In the genomic region with DNA sequence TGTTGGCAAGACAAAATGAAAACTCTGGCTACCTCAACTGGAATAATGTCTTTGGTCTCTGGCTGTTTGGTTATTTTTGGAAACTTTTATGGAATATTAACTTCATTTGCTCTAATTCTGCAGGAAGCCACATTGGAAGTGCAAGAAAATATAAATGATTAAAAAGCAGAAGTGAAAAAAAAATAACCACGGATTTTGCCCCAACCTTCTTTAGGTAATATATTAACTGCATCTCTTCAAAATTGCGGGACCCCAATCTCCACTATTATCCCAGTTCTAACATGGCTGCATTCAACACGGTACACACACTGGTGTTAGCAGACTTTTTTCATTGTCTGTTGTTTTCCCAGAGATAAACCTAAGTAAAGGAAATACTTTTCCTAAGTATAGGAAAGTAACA, we compare ENCODE assay signal across 1 cellular context.
TF ChIP-seq lines count a peak whose summit lies in the region.

No MANE protein-coding gene starts in this region.

TF ChIP-seq in SK-N-SH, 30 proteins besides CTCF, POLR2A, EP300 and RAD21 (continued from another document):
- no peak for TF ChIP-seq RFX5 (IDR thresholded peaks at IDR 0.05; ENCODE audit: low read length)
- TF ChIP-seq MXI1 (IDR thresholded peaks at IDR 0.05; ENCODE audit: low read depth, low read length): no peak
- TF ChIP-seq, protein P1, sequence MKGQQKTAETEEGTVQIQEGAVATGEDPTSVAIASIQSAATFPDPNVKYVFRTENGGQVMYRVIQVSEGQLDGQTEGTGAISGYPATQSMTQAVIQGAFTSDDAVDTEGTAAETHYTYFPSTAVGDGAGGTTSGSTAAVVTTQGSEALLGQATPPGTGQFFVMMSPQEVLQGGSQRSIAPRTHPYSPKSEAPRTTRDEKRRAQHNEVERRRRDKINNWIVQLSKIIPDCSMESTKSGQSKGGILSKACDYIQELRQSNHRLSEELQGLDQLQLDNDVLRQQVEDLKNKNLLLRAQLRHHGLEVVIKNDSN (IDR thresholded peaks at IDR 0.05; ENCODE audit: borderline replicate concordance, low read depth): no peak
- TF ChIP-seq, protein P2, sequence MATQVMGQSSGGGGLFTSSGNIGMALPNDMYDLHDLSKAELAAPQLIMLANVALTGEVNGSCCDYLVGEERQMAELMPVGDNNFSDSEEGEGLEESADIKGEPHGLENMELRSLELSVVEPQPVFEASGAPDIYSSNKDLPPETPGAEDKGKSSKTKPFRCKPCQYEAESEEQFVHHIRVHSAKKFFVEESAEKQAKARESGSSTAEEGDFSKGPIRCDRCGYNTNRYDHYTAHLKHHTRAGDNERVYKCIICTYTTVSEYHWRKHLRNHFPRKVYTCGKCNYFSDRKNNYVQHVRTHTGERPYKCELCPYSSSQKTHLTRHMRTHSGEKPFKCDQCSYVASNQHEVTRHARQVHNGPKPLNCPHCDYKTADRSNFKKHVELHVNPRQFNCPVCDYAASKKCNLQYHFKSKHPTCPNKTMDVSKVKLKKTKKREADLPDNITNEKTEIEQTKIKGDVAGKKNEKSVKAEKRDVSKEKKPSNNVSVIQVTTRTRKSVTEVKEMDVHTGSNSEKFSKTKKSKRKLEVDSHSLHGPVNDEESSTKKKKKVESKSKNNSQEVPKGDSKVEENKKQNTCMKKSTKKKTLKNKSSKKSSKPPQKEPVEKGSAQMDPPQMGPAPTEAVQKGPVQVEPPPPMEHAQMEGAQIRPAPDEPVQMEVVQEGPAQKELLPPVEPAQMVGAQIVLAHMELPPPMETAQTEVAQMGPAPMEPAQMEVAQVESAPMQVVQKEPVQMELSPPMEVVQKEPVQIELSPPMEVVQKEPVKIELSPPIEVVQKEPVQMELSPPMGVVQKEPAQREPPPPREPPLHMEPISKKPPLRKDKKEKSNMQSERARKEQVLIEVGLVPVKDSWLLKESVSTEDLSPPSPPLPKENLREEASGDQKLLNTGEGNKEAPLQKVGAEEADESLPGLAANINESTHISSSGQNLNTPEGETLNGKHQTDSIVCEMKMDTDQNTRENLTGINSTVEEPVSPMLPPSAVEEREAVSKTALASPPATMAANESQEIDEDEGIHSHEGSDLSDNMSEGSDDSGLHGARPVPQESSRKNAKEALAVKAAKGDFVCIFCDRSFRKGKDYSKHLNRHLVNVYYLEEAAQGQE (IDR thresholded peaks at IDR 0.05; ENCODE audit: low read depth, low read length): no peak
- TF ChIP-seq FOSL2 (IDR thresholded peaks at IDR 0.05; ENCODE audit: borderline replicate concordance, low read depth): no peak
- no peak for TF ChIP-seq TCF12 (IDR thresholded peaks at IDR 0.05)
- TF ChIP-seq, protein P3, sequence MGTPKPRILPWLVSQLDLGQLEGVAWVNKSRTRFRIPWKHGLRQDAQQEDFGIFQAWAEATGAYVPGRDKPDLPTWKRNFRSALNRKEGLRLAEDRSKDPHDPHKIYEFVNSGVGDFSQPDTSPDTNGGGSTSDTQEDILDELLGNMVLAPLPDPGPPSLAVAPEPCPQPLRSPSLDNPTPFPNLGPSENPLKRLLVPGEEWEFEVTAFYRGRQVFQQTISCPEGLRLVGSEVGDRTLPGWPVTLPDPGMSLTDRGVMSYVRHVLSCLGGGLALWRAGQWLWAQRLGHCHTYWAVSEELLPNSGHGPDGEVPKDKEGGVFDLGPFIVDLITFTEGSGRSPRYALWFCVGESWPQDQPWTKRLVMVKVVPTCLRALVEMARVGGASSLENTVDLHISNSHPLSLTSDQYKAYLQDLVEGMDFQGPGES (IDR thresholded peaks at IDR 0.05; ENCODE audit: low read depth, low read length): no peak
- no peak for TF ChIP-seq NFIC (IDR thresholded peaks at IDR 0.05; ENCODE audit: borderline replicate concordance)
- TF ChIP-seq POLR2AphosphoS5 (IDR thresholded peaks at IDR 0.05; ENCODE audit: low read depth, low read length): no peak
- no peak for TF ChIP-seq CHD2 (IDR thresholded peaks at IDR 0.05; ENCODE audit: low read length, partially characterized antibody)
- TF ChIP-seq RCOR1 (IDR thresholded peaks at IDR 0.05; ENCODE audit: low read length): no peak
- TF ChIP-seq GABPA (IDR thresholded peaks at IDR 0.05; ENCODE audit: low read depth): no peak
